In the genomic region with DNA sequence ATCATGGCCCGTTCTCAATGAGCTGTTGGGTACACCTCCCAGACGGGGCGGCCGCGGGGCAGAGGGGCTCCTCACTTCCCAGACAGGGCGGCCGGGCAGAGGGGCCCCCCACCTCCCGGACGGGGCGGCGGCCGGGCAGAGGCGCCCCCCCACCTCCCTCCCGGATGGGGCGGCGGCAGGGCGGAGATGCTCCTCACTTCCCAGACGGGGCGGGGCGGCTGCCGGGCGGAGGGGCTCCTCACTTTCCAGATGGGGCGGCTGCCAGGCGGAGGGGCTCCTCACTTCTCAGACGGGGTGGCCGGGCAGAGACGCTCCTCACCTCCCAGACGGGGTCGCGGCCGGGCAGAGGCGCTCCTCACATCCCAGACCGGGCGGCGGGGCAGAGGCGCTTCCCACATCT, we compare ENCODE assay signal across 1 cellular context. TPM values are rescaled to one million over a fixed set of nuclear protein-coding genes. Genes with fewer than 3 reads are reported as not detected.
"Had no signal": no experiment of that assay in that cellular context is flagged by ENCODE, and none has a peak within 500 bp of the region (broad histone marks: within the 10 kb centered on the region; RNA-seq: fewer than 3 reads in every experiment).

No MANE protein-coding gene starts in this region.

RNA-seq across cellular contexts. Expression of gene JAM2, which starts 56.4 kb away (rescaled TPM):
- total RNA-seq: G401 had no signal
